9 cellular contexts compared by ENCODE assay signal in the genomic region with DNA sequence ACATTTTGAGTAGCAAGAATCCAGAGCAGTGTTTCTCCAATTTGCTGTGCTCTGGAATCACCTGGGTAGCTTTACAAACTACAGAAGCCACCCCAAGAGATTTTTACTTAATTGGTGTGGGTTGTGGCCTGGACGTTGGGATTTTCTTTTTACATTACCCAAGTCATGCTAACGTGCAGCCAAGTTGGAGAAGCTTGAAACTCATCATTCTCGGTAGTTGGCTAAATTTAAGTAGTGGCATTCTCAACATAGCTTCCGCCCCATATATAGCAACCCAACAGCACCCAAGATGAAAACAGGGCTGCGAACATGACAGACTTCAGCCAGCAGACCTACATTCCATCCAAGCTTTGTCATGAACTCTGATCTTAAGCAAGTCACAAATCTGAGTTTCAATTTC. TPM values are rescaled to one million over a fixed set of nuclear protein-coding genes. Genes with fewer than 3 reads are reported as not detected.
DNase-seq lines count a peak whose midpoint lies in the region; ATAC-seq and TF ChIP-seq lines count a peak whose summit lies in the region.
"Had no signal": no experiment of that assay in that cellular context is flagged by ENCODE, and none has a peak within 500 bp of the region (broad histone marks: within the 10 kb centered on the region; RNA-seq: fewer than 3 reads in every experiment).

No MANE protein-coding gene starts in this region.

- H3K4me1 ChIP-seq in smooth muscle cell (ENCODE audit: low read depth): peaks cover 25% of the 10 kb centered on the region

- H3K79me2 ChIP-seq in smooth muscle cell (ENCODE audit: low read depth): peaks cover 14% of the 10 kb centered on the region

- H3K4me3 ChIP-seq in choroid plexus epithelial cell (ENCODE audit: low read depth, low read length) (no peak overlapping the region), smooth muscle cell (no peak overlapping the region), foreskin fibroblast (ENCODE audit: low read depth in 1 of 2, low read length in 2 of 2) (no peak overlapping the region), dorsolateral prefrontal cortex (no peak overlapping the region)

- no peaks in the 10 kb centered on the region for H3K9me3 ChIP-seq in smooth muscle cell (replicated peaks; ENCODE audit: low read depth)

- peak; percentile 38 for DNase-seq in activated CD8-positive, alpha-beta memory T cell treated with anti-CD3 and anti-CD28 coated beads, Interleukin-2, amount 50 U/mL, for 48 hours
- no peak for DNase-seq in activated CD8-positive, alpha-beta memory T cell treated with anti-CD3 and anti-CD28 coated beads for 24 hours
- peak; percentile 56 for DNase-seq in choroid plexus epithelial cell (ENCODE audit: low read depth)
- DNase-seq in smooth muscle cell (lab: John Stamatoyannopoulos, UW; ENCODE audit: unreplicated experiment): no peak
- no peak for DNase-seq in H4 (ENCODE audit: low spot score)
- no peak for DNase-seq in foreskin fibroblast
- no peak for DNase-seq in dorsolateral prefrontal cortex
- DNase-seq: stimulated activated CD4-positive, alpha-beta T cell treated with anti-CD3 and anti-CD28 coated beads, Interleukin-12 subunit alpha, Interleukin-12 subunit beta, amount 100 ng/mL, for 4 hours had no signal

- H4K20me1 ChIP-seq in smooth muscle cell (ENCODE audit: low read depth): peaks cover 40% of the 10 kb centered on the region

- TF ChIP-seq CTCF in choroid plexus epithelial cell (conservative IDR thresholded peaks at IDR 0.05; ENCODE audit: low read depth, low read length) (no peak), smooth muscle cell (IDR thresholded peaks at IDR 0.05; ENCODE audit: borderline replicate concordance, insufficient read depth, poor library complexity, severe bottlenecking) (no peak), foreskin fibroblast (IDR thresholded peaks at IDR 0.05; ENCODE audit: low read depth, low read length) (no peak), dorsolateral prefrontal cortex (IDR thresholded peaks at IDR 0.05 in 54 of 56, conservative IDR thresholded peaks at IDR 0.05 in 2 of 56; ENCODE audit: low read depth in 1 of 56, partially characterized antibody in 56 of 56) (no peak)

- H2AFZ ChIP-seq in smooth muscle cell (ENCODE audit: low read depth): no peak overlapping the region

- H3K27me3 ChIP-seq in smooth muscle cell (ENCODE audit: low read depth) (no peaks in the 10 kb centered on the region), dorsolateral prefrontal cortex (no peaks in the 10 kb centered on the region)

- H3F3A ChIP-seq in smooth muscle cell (ENCODE audit: low read depth): peaks cover 15% of the 10 kb centered on the region

- no peak overlapping the region for H3K9ac ChIP-seq in smooth muscle cell (ENCODE audit: low read depth)

- intact Hi-C loops in dorsolateral prefrontal cortex (cut with DNase I): no loop called here

- H3K4me2 ChIP-seq in smooth muscle cell: no peak overlapping the region

- 70% methylated on average over 5 of the region's 5 CpGs for WGBS in smooth muscle cell (ENCODE audit: low lambda C conversion rate)

- ATAC-seq in HG02763 (IDR thresholded peaks at IDR 0.05; ENCODE audit: unreplicated experiment): peak; percentile 24

- no peaks in the 10 kb centered on the region for H3K36me3 ChIP-seq in smooth muscle cell (ENCODE audit: low read depth)

- H3K27ac ChIP-seq in smooth muscle cell (ENCODE audit: low read depth) (peak overlapping the region; percentile 49), dorsolateral prefrontal cortex (peak overlapping the region in 2 of 59 donors; percentile 26 to 52)

RNA-seq across cellular contexts. Expression of a gene that starts 25.0 kb away (rescaled TPM):
- total RNA-seq in smooth muscle cell: 473 and 533 TPM in 2 replicates
- 519 and 571 TPM in 2 replicates for polyA plus RNA-seq in smooth muscle cell
- total RNA-seq in H4 (2014; rRNA removed; shearing (Covaris generic)): 585 and 634 TPM in 2 replicates
- 100 to 1,000 TPM in 92 of 120 experiments, 10 to 100 TPM in 28; 71.6 to 171 (median 110) TPM for total RNA-seq in dorsolateral prefrontal cortex

RNA-seq across cellular contexts. Expression of a gene that starts 34.1 kb away (rescaled TPM):
- total RNA-seq in smooth muscle cell (9.7 and 10.5 TPM in 2 replicates), dorsolateral prefrontal cortex (10 to 100 TPM in 119 of 120 experiments, 1 to 10 TPM in 1; 9.7 to 36.9 (median 19.7) TPM)
- polyA plus RNA-seq in smooth muscle cell: 13.9 and 24.1 TPM in 2 replicates
- 31.9 and 34.2 TPM in 2 replicates for total RNA-seq in H4 (2014; rRNA removed; shearing (Covaris generic))

Comparison
In these comparisons a context has a peak if more than half of its experiments do, and no peak if none do; other contexts are left out.
1. DNase-seq: peak in activated CD8-positive, alpha-beta memory T cell treated with anti-CD3 and anti-CD28 coated beads, Interleukin-2, amount 50 U/mL, for 48 hours (single experiment) and choroid plexus epithelial cell (single experiment); none in activated CD8-positive, alpha-beta memory T cell treated with anti-CD3 and anti-CD28 coated beads for 24 hours (single experiment), smooth muscle cell (single experiment), H4 (single experiment), foreskin fibroblast (0 of 2) and dorsolateral prefrontal cortex (0 of 10).